4 cellular contexts compared by ENCODE assay signal in genomic region chr16:74443624-74444346, GRCh38. TPM values are rescaled to one million over a fixed set of nuclear protein-coding genes. Genes with fewer than 3 reads are reported as not detected.
"Had no signal": no experiment of that assay in that cellular context is flagged by ENCODE, and none has a peak within 500 bp of the region (broad histone marks: within the 10 kb centered on the region; RNA-seq: fewer than 3 reads in every experiment).

No MANE protein-coding gene starts in this region.

RNA-seq across cellular contexts. Expression of gene CLEC18B, which starts 22.5 kb away (rescaled TPM):
- total RNA-seq: LHCN-M2, RPMI7951, SJCRH30, SK-MEL-5 had no signal
